8 cellular contexts compared by ENCODE assay signal in genomic region chr7:92641921-92642511, GRCh38. TPM values are rescaled to one million over a fixed set of nuclear protein-coding genes. Genes with fewer than 3 reads are reported as not detected.
A peak's percentile ranks its signal among the peaks of the same experiment; 100 is the strongest.
DNase-seq lines count a peak whose midpoint lies in the region; ATAC-seq and TF ChIP-seq lines count a peak whose summit lies in the region.

No MANE protein-coding gene starts in this region.

- TF ChIP-seq CTCF in foreskin keratinocyte (conservative IDR thresholded peaks at IDR 0.05) (no peak), tibial nerve (IDR thresholded peaks at IDR 0.05) (no peak)

- ATAC-seq in GM19467 (IDR thresholded peaks at IDR 0.05; ENCODE audit: unreplicated experiment), result peak; percentile 67
- peak; percentile 84 for ATAC-seq in HG03520 (IDR thresholded peaks at IDR 0.05; ENCODE audit: unreplicated experiment)
- peak; percentile 93 for ATAC-seq in foreskin keratinocyte

- DNase-seq in AG20443 (ENCODE audit: low spot score) (peak; percentile 16), foreskin keratinocyte (peak; percentile 69 to 85), tibial nerve (ENCODE audit: low spot score in 2 of 2) (no peak), NCI-H2107 (lab: John Stamatoyannopoulos, UW) (no peak), NCI-H2029 treated with DMSO at 0.1 percent for 48 hours (lab: John Stamatoyannopoulos, UW) (no peak)
- peak; percentile 69 to 83 for DNase-seq in activated CD4-positive, alpha-beta T cell treated with anti-CD3 and anti-CD28 coated beads, Interleukin-2, amount 50 U/mL, for 48 hours

- H3K4me1 ChIP-seq in foreskin keratinocyte (peaks cover 38% of the 10 kb centered on the region), tibial nerve (peaks cover 0 to 27% (median 9%) of the 10 kb centered on the region in 4 donors)

- H3K27me3 ChIP-seq in foreskin keratinocyte, result no peaks in the 10 kb centered on the region
- no peaks in the 10 kb centered on the region for H3K27me3 ChIP-seq in tibial nerve

- TF ChIP-seq POLR2A in tibial nerve (IDR thresholded peaks at IDR 0.05), result no peak

- no peak overlapping the region for H3K4me3 ChIP-seq in tibial nerve

- H3K27ac ChIP-seq in foreskin keratinocyte (peak overlapping the region; percentile 90), tibial nerve (no peak overlapping the region)

- TF ChIP-seq EP300 in tibial nerve (IDR thresholded peaks at IDR 0.05), result no peak

- no peaks in the 10 kb centered on the region for H3K36me3 ChIP-seq in tibial nerve

- no peaks in the 10 kb centered on the region for H3K9me3 ChIP-seq in tibial nerve

- WGBS in tibial nerve, 2 donors, result 78 to 80% methylated on average over 4 of the region's 4 CpGs

RNA-seq across cellular contexts. Expression of gene FAM133B, which starts 51.8 kb away (rescaled TPM):
- total RNA-seq in foreskin keratinocyte, result 21.2 and 22.8 TPM in 2 replicates
- 14.7 and 15.9 TPM in 2 replicates for polyA plus RNA-seq in foreskin keratinocyte
- total RNA-seq in tibial nerve, result 10 to 100 TPM; 12.6 to 26.4 (median 22.9) TPM

Comparison
In these comparisons a context has a peak if more than half of its experiments do, and no peak if none do; other contexts are left out.
1. DNase-seq: peak in AG20443 (single experiment), activated CD4-positive, alpha-beta T cell treated with anti-CD3 and anti-CD28 coated beads, Interleukin-2, amount 50 U/mL, for 48 hours (2 of 2) and foreskin keratinocyte (2 of 2); none in tibial nerve (0 of 2), NCI-H2107 (single experiment) and NCI-H2029 treated with DMSO at 0.1 percent for 48 hours (single experiment).
2. Peak in every context shown above with its lines, with median percentiles within 50 percentile points of each other: ATAC-seq.